Comparison of ENCODE assay signal across 7 cellular contexts in genomic region chr19:29709440-29709798, GRCh38. TPM values are rescaled to one million over a fixed set of nuclear protein-coding genes. Genes with fewer than 3 reads are reported as not detected.
DNase-seq lines count a peak whose midpoint lies in the region; ATAC-seq and TF ChIP-seq lines count a peak whose summit lies in the region.
"Not testable (repeated sequence)": the region's sequence is repeated elsewhere in the genome, so short reads cannot be mapped to it uniquely, and the experiment has no call there.

No MANE protein-coding gene starts in this region.

- H3K4me1 ChIP-seq in adipocyte (ENCODE audit: control insufficient read depth, insufficient read depth, low read length): peaks cover 71% of the 10 kb centered on the region
- H3K4me1 ChIP-seq in hepatocyte (ENCODE audit: insufficient read depth): peaks cover 18% of the 10 kb centered on the region
- peaks cover 35% of the 10 kb centered on the region for H3K4me1 ChIP-seq in psoas muscle
- peaks cover 0 to 82% (median 27%) of the 10 kb centered on the region in 4 donors for H3K4me1 ChIP-seq in tibial nerve

- TF ChIP-seq EP300 in tibial nerve (IDR thresholded peaks at IDR 0.05): not testable (repeated sequence)

- not testable (repeated sequence) for H2AFZ ChIP-seq in hepatocyte

- H3K9me3 ChIP-seq in adipocyte (ENCODE audit: control insufficient read depth, low read length); hepatocyte (ENCODE audit: low read depth); psoas muscle; tibial nerve: not testable (repeated sequence)

- H4K20me1 ChIP-seq in hepatocyte (ENCODE audit: insufficient read depth, poor library complexity, severe bottlenecking): not testable (repeated sequence)

- WGBS in hepatocyte (ENCODE audit: low lambda C conversion rate, missing lambda C conversion rate): 97% methylated on average over 2 of the region's 2 CpGs
- 90 to 100% (median 95%) methylated on average over 2 of the region's 2 CpGs for WGBS in psoas muscle, 3 donors
- 91 to 100% methylated on average over 2 of the region's 2 CpGs for WGBS in tibial nerve, 2 donors

- intact Hi-C loops in psoas muscle (cut with DNase I): not testable (repeated sequence)

- peak overlapping the region; percentile 58 for H3K4me2 ChIP-seq in hepatocyte

- H3K4me1 Mint-ChIP-seq in IgD-negative memory B cell (peaks cover 19 to 40% (median 32%) of the 10 kb centered on the region in 3 donors), naive B cell (peaks cover 41 to 64% (median 54%) of the 10 kb centered on the region in 3 donors)
- H3K4me1 Mint-ChIP-seq in activated T-cell treated with anti-CD3 and anti-CD28 coated beads, Interleukin-2, amount 50 U/mL, for 72 hours (ENCODE audit: low read depth): peaks cover 96% of the 10 kb centered on the region

- H3K4me3 ChIP-seq in adipocyte (ENCODE audit: low read length): peak overlapping the region; percentile 60
- not testable (repeated sequence) for H3K4me3 ChIP-seq in hepatocyte, psoas muscle, tibial nerve

- H3K27me3 ChIP-seq in adipocyte (replicated peaks; ENCODE audit: control insufficient read depth, insufficient read depth, low read length); hepatocyte; psoas muscle (ENCODE audit: insufficient read depth in 3 of 3, low read length in 2 of 3); tibial nerve: not testable (repeated sequence)

- H3K9ac ChIP-seq in adipocyte (ENCODE audit: low read length): peak overlapping the region; percentile 89

- TF ChIP-seq CTCF in hepatocyte (IDR thresholded peaks at IDR 0.05; ENCODE audit: poor library complexity); psoas muscle (IDR thresholded peaks at IDR 0.05); tibial nerve (IDR thresholded peaks at IDR 0.05): not testable (repeated sequence)

- H3K4me3 Mint-ChIP-seq in IgD-negative memory B cell: peak overlapping the region in 2 of 4 donors; percentile 43 to 66
- not testable (repeated sequence) for H3K4me3 Mint-ChIP-seq in activated T-cell treated with anti-CD3 and anti-CD28 coated beads, Interleukin-2, amount 50 U/mL, for 72 hours; naive B cell

- ATAC-seq in activated T-cell treated with anti-CD3 and anti-CD28 coated beads, Interleukin-2, amount 50 U/mL, for 72 hours (replicated peaks in 1 of 2); naive B cell (ENCODE audit: low read depth in 2 of 2); psoas muscle: not testable (repeated sequence)

- H3K9me2 ChIP-seq in hepatocyte (replicated peaks; ENCODE audit: insufficient read depth): not testable (repeated sequence)

- not testable (repeated sequence) for H3K36me3 Mint-ChIP-seq in IgD-negative memory B cell, naive B cell
- H3K36me3 Mint-ChIP-seq in activated T-cell treated with anti-CD3 and anti-CD28 coated beads, Interleukin-2, amount 50 U/mL, for 72 hours (ENCODE audit: insufficient read depth in 2 of 2): peaks cover 11 to 18% of the 10 kb centered on the region in 2 donors

- H3K27ac ChIP-seq in hepatocyte (peak overlapping the region; percentile 79), psoas muscle (peak overlapping the region; percentile 67), tibial nerve (peak overlapping the region; percentile 36 to 72 (median 61))

- peaks cover 24% of the 10 kb centered on the region for H3K36me3 ChIP-seq in adipocyte (ENCODE audit: control insufficient read depth, insufficient read depth, low read length, severe bottlenecking)
- H3K36me3 ChIP-seq in hepatocyte (replicated peaks; ENCODE audit: insufficient read depth, low read depth): not testable (repeated sequence)
- H3K36me3 ChIP-seq in psoas muscle (ENCODE audit: insufficient read depth in 1 of 2, low read depth in 1 of 2): peaks cover 0 to 50% of the 10 kb centered on the region in 2 donors
- peaks cover 0 to 34% (median 0%) of the 10 kb centered on the region in 3 donors for H3K36me3 ChIP-seq in tibial nerve

- peaks cover 59% of the 10 kb centered on the region for H3K79me2 ChIP-seq in hepatocyte

- DNase-seq in activated T-cell treated with anti-CD3 and anti-CD28 coated beads, Interleukin-2, amount 50 U/mL, for 72 hours; adipocyte (ENCODE audit: low read depth); hepatocyte (ENCODE audit: low spot score); naive B cell; psoas muscle; tibial nerve (ENCODE audit: low spot score in 2 of 2): not testable (repeated sequence)

- TF ChIP-seq POLR2A in tibial nerve (IDR thresholded peaks at IDR 0.05): not testable (repeated sequence)

- H3K27me3 Mint-ChIP-seq in IgD-negative memory B cell; activated T-cell treated with anti-CD3 and anti-CD28 coated beads, Interleukin-2, amount 50 U/mL, for 72 hours (ENCODE audit: low read depth); naive B cell: not testable (repeated sequence)

- H3K9me3 Mint-ChIP-seq in IgD-negative memory B cell; activated T-cell treated with anti-CD3 and anti-CD28 coated beads, Interleukin-2, amount 50 U/mL, for 72 hours; naive B cell: not testable (repeated sequence)

- H3K27ac Mint-ChIP-seq in IgD-negative memory B cell: peak overlapping the region in 2 of 3 donors; percentile 10 to 18
- peak overlapping the region; percentile 63 for H3K27ac Mint-ChIP-seq in activated T-cell treated with anti-CD3 and anti-CD28 coated beads, Interleukin-2, amount 50 U/mL, for 72 hours
- peak overlapping the region in 4 of 6 donors; percentile 12 to 87 (median 54) for H3K27ac Mint-ChIP-seq in naive B cell

RNA-seq across cellular contexts. Expression of gene C19orf12, which starts 5.6 kb away (rescaled TPM):
- polyA plus RNA-seq in IgD-negative memory B cell: 17.6 TPM
- 10 to 100 TPM; 32.1 to 35.6 TPM for total RNA-seq in activated T-cell treated with anti-CD3 and anti-CD28 coated beads, Interleukin-2, amount 50 U/mL, for 72 hours
- 52.1 and 57.2 TPM in 2 replicates for total RNA-seq in hepatocyte
- polyA plus RNA-seq in hepatocyte: 39.5 and 41.5 TPM in 2 replicates
- 10 to 100 TPM in 5 of 6 donors, 1 to 10 TPM in 1; 8.2 to 24.0 (median 15.3) TPM for polyA plus RNA-seq in naive B cell (ENCODE audit: low read depth in 6 of 6)
- total RNA-seq in psoas muscle: 10 to 100 TPM; 37.5 to 93.3 (median 55.6) TPM
- 100 to 1,000 TPM in 1 of 3 donors, 10 to 100 TPM in 2; 46.8 to 142 (median 68.4) TPM for polyA plus RNA-seq in psoas muscle
- 10 to 100 TPM; 52.5 to 71.6 (median 56.7) TPM for total RNA-seq in tibial nerve

RNA-seq across cellular contexts. Expression of gene PLEKHF1, which starts 44.2 kb away (rescaled TPM):
- 10.2 TPM for polyA plus RNA-seq in IgD-negative memory B cell
- total RNA-seq in activated T-cell treated with anti-CD3 and anti-CD28 coated beads, Interleukin-2, amount 50 U/mL, for 72 hours: 10 to 100 TPM; 21.3 to 21.5 TPM
- 2.7 TPM in 2 replicates for total RNA-seq in hepatocyte
- polyA plus RNA-seq in hepatocyte: 2.4 and 5.8 TPM in 2 replicates
- polyA plus RNA-seq in naive B cell (ENCODE audit: low read depth in 6 of 6): 1 to 10 TPM; 1.9 to 5.8 (median 2.7) TPM
- total RNA-seq in psoas muscle: 100 to 1,000 TPM in 1 of 4 donors, 10 to 100 TPM in 2, 1 to 10 TPM in 1; 5.1 to 119 (median 44.0) TPM
- polyA plus RNA-seq in psoas muscle: 10 to 100 TPM; 60.2 to 77.0 (median 73.8) TPM
- 100 to 1,000 TPM in 2 of 4 donors, 10 to 100 TPM in 2; 52.2 to 119 (median 89.0) TPM for total RNA-seq in tibial nerve
